Comparison of ENCODE assay signal across 14 cellular contexts in genomic region chr10:52483587-52483986, GRCh38.
DNase-seq lines count a peak whose midpoint lies in the region; ATAC-seq and TF ChIP-seq lines count a peak whose summit lies in the region.
"Had no signal": no experiment of that assay in that cellular context is flagged by ENCODE, and none has a peak within 500 bp of the region (broad histone marks: within the 10 kb centered on the region; RNA-seq: fewer than 3 reads in every experiment).

No MANE protein-coding gene starts in this region.

- POLR2A ChIA-PET in MCF 10A (lab: Yijun Ruan, JAX) = interaction anchor here (1.2 kb wide), 1 partner anchor 32 kb away, joined by 4 read pairs; no protein-coding TSS in a partner anchor

- peaks cover 0 to 3% of the 10 kb centered on the region in 2 donors for H3K27me3 ChIP-seq in breast epithelium
- H3K27me3 ChIP-seq in colonic mucosa = no peaks in the 10 kb centered on the region
- no peaks in the 10 kb centered on the region for H3K27me3 ChIP-seq in aorta (ENCODE audit: control insufficient read depth in 1 of 2, insufficient read depth in 2 of 2, low read length in 1 of 2)
- H3K27me3 ChIP-seq: heart left ventricle had no signal

- WGBS in aorta, 2 donors = 97% methylated on average over 3 of the region's 3 CpGs

- H3K4me3 Mint-ChIP-seq in MCF 10A (ENCODE audit: unreplicated experiment) = no peak overlapping the region
- H3K4me3 Mint-ChIP-seq in activated CD4-positive, alpha-beta T cell treated with anti-CD3 and anti-CD28 coated beads, Interleukin-2, amount 10 ng/mL, durations not matched to agents 24 days and 14 days = no peak overlapping the region
- H3K4me3 Mint-ChIP-seq: activated T-helper 17 cell treated with anti-CD3 and anti-CD28 coated beads, Interleukin-2, amount 50 U/mL, for 72 hours had no signal

- TF ChIP-seq CTCF in MCF 10A (IDR thresholded peaks at IDR 0.05; ENCODE audit: unreplicated experiment) (no peak), breast epithelium (IDR thresholded peaks at IDR 0.05) (no peak), colonic mucosa (IDR thresholded peaks at IDR 0.05) (no peak)

- no peaks in the 10 kb centered on the region for H3K4me1 ChIP-seq in breast epithelium
- no peaks in the 10 kb centered on the region for H3K4me1 ChIP-seq in colonic mucosa
- H3K4me1 ChIP-seq in aorta (ENCODE audit: control insufficient read depth in 1 of 2, insufficient read depth in 2 of 2, low read length in 2 of 2) = no peaks in the 10 kb centered on the region
- H3K4me1 ChIP-seq: heart left ventricle had no signal

- no TSS peak for BruUV-seq in MCF 10A (replicated peaks; lab: Mats Ljungman, UMichigan)

- H3K4me3 ChIP-seq in breast epithelium (no peak overlapping the region), colonic mucosa (no peak overlapping the region), aorta (ENCODE audit: low read length in 2 of 2) (no peak overlapping the region)
- H3K4me3 ChIP-seq: heart left ventricle, smooth muscle cell had no signal

- no peaks in the 10 kb centered on the region for H3K36me3 ChIP-seq in breast epithelium
- H3K36me3 ChIP-seq in colonic mucosa = no peaks in the 10 kb centered on the region
- no peaks in the 10 kb centered on the region for H3K36me3 ChIP-seq in aorta (ENCODE audit: control insufficient read depth in 1 of 2, insufficient read depth in 2 of 2, low read length in 1 of 2)
- H3K36me3 ChIP-seq: heart left ventricle had no signal

- no peak overlapping the region for H3K27ac Mint-ChIP-seq in MCF 10A (ENCODE audit: low read depth, unreplicated experiment)
- no peak overlapping the region for H3K27ac Mint-ChIP-seq in activated CD4-positive, alpha-beta T cell treated with anti-CD3 and anti-CD28 coated beads, Interleukin-2, amount 10 ng/mL, durations not matched to agents 24 days and 14 days
- H3K27ac Mint-ChIP-seq: activated T-helper 17 cell treated with anti-CD3 and anti-CD28 coated beads, Interleukin-2, amount 50 U/mL, for 72 hours had no signal

- no peak for TF ChIP-seq POLR2A in breast epithelium (IDR thresholded peaks at IDR 0.05)

- H3K27ac ChIP-seq in breast epithelium = no peak overlapping the region
- H3K27ac ChIP-seq in colonic mucosa = no peak overlapping the region
- no peak overlapping the region for H3K27ac ChIP-seq in aorta (ENCODE audit: low read depth in 1 of 2, low read length in 2 of 2)
- H3K27ac ChIP-seq: 22Rv1, heart left ventricle had no signal

- ATAC-seq in HG02610 (IDR thresholded peaks at IDR 0.05; ENCODE audit: unreplicated experiment) = peak; percentile 84
- peak; percentile 55 for ATAC-seq in HG03565 (IDR thresholded peaks at IDR 0.05; ENCODE audit: unreplicated experiment)
- ATAC-seq in aorta (ENCODE audit: low FRiP score) = no peak
- ATAC-seq: activated T-helper 17 cell treated with anti-CD3 and anti-CD28 coated beads, Interleukin-2, amount 50 U/mL, for 72 hours; heart left ventricle had no signal

- no peak overlapping the region for H3K9ac ChIP-seq in colonic mucosa (ENCODE audit: low read depth in 2 of 2, low read length in 2 of 2)

- intact Hi-C loops in MCF 10A (cut with micrococcal nuclease) (no loop called here), breast epithelium (cut with DNase I; ENCODE audit: low total_unique reads) (no loop called here), colonic mucosa (cut with DNase I) (no loop called here), aorta (cut with DNase I) (no loop called here)
- intact Hi-C loops in activated CD4-positive, alpha-beta T cell treated with anti-CD3 and anti-CD28 coated beads, Interleukin-2, amount 10 ng/mL, durations not matched to agents 24 days and 14 days (cut with micrococcal nuclease) = no loop called here

- H3K27me3 Mint-ChIP-seq in MCF 10A (ENCODE audit: insufficient read depth, unreplicated experiment) = no peaks in the 10 kb centered on the region
- H3K27me3 Mint-ChIP-seq in activated CD4-positive, alpha-beta T cell treated with anti-CD3 and anti-CD28 coated beads, Interleukin-2, amount 10 ng/mL, durations not matched to agents 24 days and 14 days = no peaks in the 10 kb centered on the region
- H3K27me3 Mint-ChIP-seq: activated T-helper 17 cell treated with anti-CD3 and anti-CD28 coated beads, Interleukin-2, amount 50 U/mL, for 72 hours had no signal

- peak; percentile 27 for DNase-seq in MCF 10A (ENCODE audit: unreplicated experiment)
- no peak for DNase-seq in breast epithelium (ENCODE audit: low spot score in 2 of 2)
- DNase-seq in NCI-H187 (lab: John Stamatoyannopoulos, UW) = no peak
- DNase-seq in colonic mucosa = no peak
- no peak for DNase-seq in activated CD4-positive, alpha-beta T cell treated with anti-CD3 and anti-CD28 coated beads, Interleukin-2, amount 10 ng/mL, durations not matched to agents 24 days and 14 days
- DNase-seq in aorta = no peak
- DNase-seq: heart left ventricle, NCI-H146, trophoblast cell had no signal

- H3K9me3 Mint-ChIP-seq in MCF 10A (ENCODE audit: unreplicated experiment) = no peaks in the 10 kb centered on the region
- no peaks in the 10 kb centered on the region for H3K9me3 Mint-ChIP-seq in activated CD4-positive, alpha-beta T cell treated with anti-CD3 and anti-CD28 coated beads, Interleukin-2, amount 10 ng/mL, durations not matched to agents 24 days and 14 days
- H3K9me3 Mint-ChIP-seq: activated T-helper 17 cell treated with anti-CD3 and anti-CD28 coated beads, Interleukin-2, amount 50 U/mL, for 72 hours had no signal

- peaks cover 5% of the 10 kb centered on the region for H3K36me3 Mint-ChIP-seq in MCF 10A (ENCODE audit: insufficient read depth, unreplicated experiment)
- H3K36me3 Mint-ChIP-seq in activated CD4-positive, alpha-beta T cell treated with anti-CD3 and anti-CD28 coated beads, Interleukin-2, amount 10 ng/mL, durations not matched to agents 24 days and 14 days (ENCODE audit: low read depth) = no peaks in the 10 kb centered on the region

- CTCF ChIA-PET in MCF 10A (lab: Yijun Ruan, JAX) = interaction anchor here (1.0 to 12.6 kb wide), 3 partner anchors 32 to 173 kb away, joined by 3 to 389 read pairs (median 4); partner anchors contain the start of gene DKK1

- H3K9me3 ChIP-seq in breast epithelium (no peaks in the 10 kb centered on the region), colonic mucosa (no peaks in the 10 kb centered on the region), aorta (ENCODE audit: control insufficient read depth, low read length) (no peaks in the 10 kb centered on the region)
- H3K9me3 ChIP-seq: heart left ventricle had no signal

- peaks cover 12% of the 10 kb centered on the region for H3K4me1 Mint-ChIP-seq in MCF 10A (ENCODE audit: insufficient read depth, unreplicated experiment)
- no peaks in the 10 kb centered on the region for H3K4me1 Mint-ChIP-seq in activated CD4-positive, alpha-beta T cell treated with anti-CD3 and anti-CD28 coated beads, Interleukin-2, amount 10 ng/mL, durations not matched to agents 24 days and 14 days
- H3K4me1 Mint-ChIP-seq: activated T-helper 17 cell treated with anti-CD3 and anti-CD28 coated beads, Interleukin-2, amount 50 U/mL, for 72 hours had no signal
